ENCODE assay signal across 29 cellular contexts in genomic region chr14:76298896-76299295, GRCh38.
"Had no signal": no experiment of that assay in that cellular context is flagged by ENCODE, and none has a peak within 500 bp of the region (broad histone marks: within the 10 kb centered on the region; RNA-seq: fewer than 3 reads in every experiment).

No MANE protein-coding gene starts in this region.

- H3K4me3 ChIP-seq: adrenal gland, body of pancreas, breast epithelium, cardiac muscle cell, colonic mucosa, dorsolateral prefrontal cortex had no signal

- H3K36me3 ChIP-seq: adrenal gland, breast epithelium, cardiac muscle cell, colonic mucosa had no signal

- DNase-seq: activated CD4-positive, alpha-beta memory T cell treated with anti-CD3 and anti-CD28 coated beads for 36 hours; activated CD4-positive, alpha-beta T cell treated with anti-CD3 and anti-CD28 coated beads for 36 hours; activated CD4-positive, alpha-beta T cell treated with anti-CD3 and anti-CD28 coated beads, Interleukin-2, amount 10 ng/mL, durations not matched to agents 24 days and 14 days; activated CD4-positive, CD25-positive, alpha-beta regulatory T cell; activated CD4-positive, CD25-positive, alpha-beta regulatory T cell treated with anti-CD3 and anti-CD28 coated beads, Interleukin-2, amount 50 U/mL, for 72 hours; activated CD8-positive, alpha-beta T cell treated with anti-CD3 and anti-CD28 coated beads, Interleukin-2, amount 10 ng/mL, durations not matched to agents 7 days and 5 days; activated effector memory CD4-positive, alpha-beta T cell treated with anti-CD3 and anti-CD28 coated beads, Interleukin-2, amount 50 U/mL, for 16 hours; activated naive CD4-positive, alpha-beta T cell treated with anti-CD3 and anti-CD28 coated beads for 36 hours; activated naive CD8-positive, alpha-beta T cell treated with anti-CD3 and anti-CD28 coated beads for 36 hours; activated naive CD8-positive, alpha-beta T cell treated with anti-CD3 and anti-CD28 coated beads, Interleukin-2, amount 50 U/mL, for 24 hours; activated T-cell treated with anti-CD3 and anti-CD28 coated beads, Interleukin-2, amount 50 U/mL, for 48 hours; adrenal gland; amygdala; aorta; body of pancreas; central memory CD4-positive, alpha-beta T cell; cerebellar nuclear complex; colonic mucosa; effector CD4-positive, alpha-beta T cell; effector memory CD8-positive, alpha-beta T cell; foreskin fibroblast; head of caudate nucleus; T-helper 1 cell; T-helper 17 cell; T1000 had no signal

- H3K27me3 ChIP-seq: adrenal gland, body of pancreas, cardiac muscle cell, colonic mucosa had no signal

- H3K27ac ChIP-seq: adrenal gland, body of pancreas, breast epithelium, cardiac muscle cell, colonic mucosa, dorsolateral prefrontal cortex, epithelial cell of prostate had no signal

- H3K9me3 ChIP-seq: adrenal gland, body of pancreas, breast epithelium, colonic mucosa had no signal
